Comparison of ENCODE assay signal across 8 cellular contexts in genomic region chr11:1852885-1853284, GRCh38. TPM values are rescaled to one million over a fixed set of nuclear protein-coding genes. Genes with fewer than 3 reads are reported as not detected.
DNase-seq lines count a peak whose midpoint lies in the region; ATAC-seq and TF ChIP-seq lines count a peak whose summit lies in the region.

A gene with protein sequence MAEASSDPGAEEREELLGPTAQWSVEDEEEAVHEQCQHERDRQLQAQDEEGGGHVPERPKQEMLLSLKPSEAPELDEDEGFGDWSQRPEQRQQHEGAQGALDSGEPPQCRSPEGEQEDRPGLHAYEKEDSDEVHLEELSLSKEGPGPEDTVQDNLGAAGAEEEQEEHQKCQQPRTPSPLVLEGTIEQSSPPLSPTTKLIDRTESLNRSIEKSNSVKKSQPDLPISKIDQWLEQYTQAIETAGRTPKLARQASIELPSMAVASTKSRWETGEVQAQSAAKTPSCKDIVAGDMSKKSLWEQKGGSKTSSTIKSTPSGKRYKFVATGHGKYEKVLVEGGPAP (plus strand): TSS chr11:1853084. CDS start chr11:1853145, 61 bp downstream.

- CTCF ChIA-PET in GM10248 (lab: Yijun Ruan, JAX): interaction anchor here (0.8 to 3.5 kb wide), 8 partner anchors 18 to 298 kb away, joined by 3 to 13 read pairs (median 5); partner anchors contain the start of gene SYT8

- H3K79me2 ChIP-seq in OCI-LY3 (ENCODE audit: low read length): peaks cover 67% of the 10 kb centered on the region

- H3K27me3 Mint-ChIP-seq in naive thymus-derived CD8-positive, alpha-beta T cell: no peaks in the 10 kb centered on the region

- no peak within 1 kb of the TSS for H2AFZ ChIP-seq in OCI-LY3 (ENCODE audit: low read depth, low read length)

- in situ Hi-C loops in transverse colon (cut with MboI; ENCODE audit: low pct_ligation_motif_present in 1 of 4, low pct_unique_long_range_greater_than_20kb in 1 of 4, low sequenced_read_pairs in 3 of 4): no loop called here

- WGBS in transverse colon (ENCODE audit: low coverage in 1 of 2), 2 donors: 59 to 61% methylated on average over 3 to 18 of the region's 18 CpGs

- H3K4me3 ChIP-seq in OCI-LY3 (ENCODE audit: low read length) (peak within 1 kb of the TSS; percentile 95), transverse colon (peak within 1 kb of the TSS in 3 of 4 donors; percentile 3 to 50 (median 25))

- peak within 1 kb of the TSS; percentile 93 to 100 (median 98) for H3K27ac Mint-ChIP-seq in naive thymus-derived CD8-positive, alpha-beta T cell

- peak within 1 kb of the TSS; percentile 97 for H3K27ac ChIP-seq in OCI-LY3 (ENCODE audit: low read length)
- H3K27ac ChIP-seq in transverse colon: peak within 1 kb of the TSS; percentile 70 to 76 (median 72)

- peaks cover 32% of the 10 kb centered on the region for H3K36me3 ChIP-seq in OCI-LY3 (replicated peaks; ENCODE audit: low read depth, low read length)
- no peaks in the 10 kb centered on the region for H3K36me3 ChIP-seq in transverse colon

- peaks cover 14 to 77% (median 75%) of the 10 kb centered on the region in 4 donors for H3K4me1 Mint-ChIP-seq in naive thymus-derived CD8-positive, alpha-beta T cell

- H3K4me1 ChIP-seq in OCI-LY3 (ENCODE audit: low read length) (peaks cover 62% of the 10 kb centered on the region), transverse colon (peaks cover 0 to 13% (median 5%) of the 10 kb centered on the region in 4 donors)

- no peak for TF ChIP-seq EP300 in transverse colon (IDR thresholded peaks at IDR 0.05; ENCODE audit: low read depth)

- peaks cover 4% of the 10 kb centered on the region; the same call in 1 of the 2 replicates for H3K9me3 ChIP-seq in OCI-LY3 (ENCODE audit: insufficient read depth, low read length)
- no peaks in the 10 kb centered on the region for H3K9me3 ChIP-seq in transverse colon

- no peaks in the 10 kb centered on the region for H3K9me3 Mint-ChIP-seq in naive thymus-derived CD8-positive, alpha-beta T cell

- peak within 1 kb of the TSS; percentile 79 for H3K4me2 ChIP-seq in OCI-LY3 (ENCODE audit: low read length)

- peak within 1 kb of the TSS; percentile 95 for H3K9ac ChIP-seq in OCI-LY3 (ENCODE audit: low read length)

- H3K4me3 Mint-ChIP-seq in naive thymus-derived CD8-positive, alpha-beta T cell: peak within 1 kb of the TSS; percentile 95 to 100 (median 99)

- no peak for TF ChIP-seq POLR2A in transverse colon (IDR thresholded peaks at IDR 0.05)

- TF ChIP-seq CTCF in GM10248 (IDR thresholded peaks at IDR 0.05; ENCODE audit: control extremely low read depth, extremely low read depth, low read depth, missing control alignments) (no peak), OCI-LY3 (IDR thresholded peaks at IDR 0.05; ENCODE audit: low read depth, low read length) (no peak), transverse colon (IDR thresholded peaks at IDR 0.05) (no peak)

- H3K36me3 Mint-ChIP-seq in naive thymus-derived CD8-positive, alpha-beta T cell: peaks cover 0 to 4% (median 3%) of the 10 kb centered on the region in 3 donors

- H3K27me3 ChIP-seq in OCI-LY3 (ENCODE audit: low read depth, low read length) (no peaks in the 10 kb centered on the region), transverse colon (no peaks in the 10 kb centered on the region)

- peaks cover 38% of the 10 kb centered on the region for H4K20me1 ChIP-seq in OCI-LY3 (ENCODE audit: insufficient read depth, low read length)

- intact Hi-C loops in transverse colon (cut with DNase I; ENCODE audit: low total_unique reads): no loop called here

- POLR2A ChIA-PET in GM10248 (lab: Yijun Ruan, JAX): no interaction called here
- POLR2A ChIA-PET in naive thymus-derived CD8-positive, alpha-beta T cell (lab: Charles Lee): interaction anchor here (0.6 to 12.6 kb wide), 17 partner anchors 11 to 154 kb away, joined by 3 to 163 read pairs (median 8); partner anchors contain the start of genes MRPL23, PRR33 and TNNI2

- peak; percentile 93 for DNase-seq in GM10248 (ENCODE audit: extremely low spot score)
- peak; percentile 53 for DNase-seq in activated gamma-delta T cell (lab: John Stamatoyannopoulos, UW)
- DNase-seq in naive thymus-derived CD8-positive, alpha-beta T cell: peak; percentile 51 to 92 (median 82)
- DNase-seq in transverse colon: peak; percentile 80
- no peak for DNase-seq in HuH-7.5 (ENCODE audit: low spot score)
- DNase-seq in NCI-H146 (lab: John Stamatoyannopoulos, UW): no peak

- ATAC-seq in HG02588 (IDR thresholded peaks at IDR 0.05; ENCODE audit: unreplicated experiment): peak; percentile 36
- ATAC-seq in naive thymus-derived CD8-positive, alpha-beta T cell: peak; percentile 69 to 76

RNA-seq across cellular contexts. Expression of the gene that starts here (rescaled TPM):
- 100 to 1,000 TPM; 287 to 295 TPM for total RNA-seq in naive thymus-derived CD8-positive, alpha-beta T cell
- 100 to 1,000 TPM; 326 to 438 (median 338) TPM for polyA plus RNA-seq in naive thymus-derived CD8-positive, alpha-beta T cell
- total RNA-seq in transverse colon: 10 to 100 TPM; 12.3 to 69.6 (median 23.2) TPM

Comparison
In these comparisons a context has a peak if more than half of its experiments do, and no peak if none do; other contexts are left out.
1. RNA of the gene that starts here (total RNA-seq): 287 to 295 TPM in naive thymus-derived CD8-positive, alpha-beta T cell; 12.3 to 69.6 TPM in transverse colon; every median in the first group is over 4 times any median in the second.
2. DNase-seq: peak in GM10248 (single experiment), activated gamma-delta T cell (single experiment), naive thymus-derived CD8-positive, alpha-beta T cell (10 of 10) and transverse colon (single experiment); none in HuH-7.5 (single experiment) and NCI-H146 (single experiment).